ENCODE assay signal across 1 cellular context in the genomic region with DNA sequence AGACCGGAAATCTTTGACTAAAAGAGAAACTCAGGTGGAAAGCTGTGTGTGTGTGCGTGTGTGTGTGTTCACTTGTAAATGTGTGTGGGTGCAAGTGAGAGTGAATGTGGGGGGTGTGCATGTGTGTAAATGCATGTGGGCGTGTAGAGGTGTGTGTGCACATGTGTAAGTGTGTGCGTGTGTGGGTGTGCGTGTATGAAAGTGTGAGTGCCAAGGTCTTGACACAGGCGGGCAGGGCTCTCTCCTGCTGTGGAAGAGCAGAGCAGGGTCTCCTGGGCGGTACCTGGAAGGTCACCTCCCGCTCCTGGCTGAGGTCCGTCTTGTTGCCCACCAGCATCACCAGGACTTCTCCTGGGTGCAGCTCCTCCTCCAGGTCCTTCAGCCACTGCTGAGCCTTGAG.
TF ChIP-seq lines count a peak whose summit lies in the region.

No MANE protein-coding gene starts in this region.

TF ChIP-seq in H1, 55 proteins besides CTCF, POLR2A, EP300 and RAD21:
- TF ChIP-seq YY1 (IDR thresholded peaks at IDR 0.05; ENCODE audit: low read depth, low read length): no peak
- TF ChIP-seq HDAC2 (IDR thresholded peaks at IDR 0.05; ENCODE audit: borderline replicate concordance in 1 of 2, low read depth in 2 of 2, low read length in 2 of 2): no peak
- TF ChIP-seq GTF2F1 (IDR thresholded peaks at IDR 0.05; ENCODE audit: borderline replicate concordance, low read depth, low read length): no peak
- no peak for TF ChIP-seq RFX5 (IDR thresholded peaks at IDR 0.05; ENCODE audit: borderline replicate concordance, low read depth, low read length)
- TF ChIP-seq MAX (IDR thresholded peaks at IDR 0.05): no peak
TF ChIP-seq in H1: peak in this region for 0.
